1 cellular context compared by ENCODE assay signal in genomic region chr19:1441677-1442438, GRCh38.
TF ChIP-seq lines count a peak whose summit lies in the region.

No MANE protein-coding gene starts in this region.

TF ChIP-seq in HCT116, 20 proteins besides CTCF, POLR2A, EP300 and RAD21:
- TF ChIP-seq TCF7L2 (IDR thresholded peaks at IDR 0.05; ENCODE audit: borderline replicate concordance, extremely low read depth, insufficient read depth, insufficient read length) (no peak), MAX (IDR thresholded peaks at IDR 0.05) (no peak), ZNF274 (IDR thresholded peaks at IDR 0.05; ENCODE audit: low read depth, low read length) (no peak), REST (IDR thresholded peaks at IDR 0.05; ENCODE audit: low read depth) (no peak), POLR2AphosphoS5 (IDR thresholded peaks at IDR 0.05; ENCODE audit: low read depth, low read length) (no peak), SP1 (IDR thresholded peaks at IDR 0.05; ENCODE audit: low read depth) (no peak), SRF (IDR thresholded peaks at IDR 0.05; ENCODE audit: low read depth) (no peak), ELF1 (IDR thresholded peaks at IDR 0.05; ENCODE audit: borderline replicate concordance, low read depth) (no peak), YY1 (IDR thresholded peaks at IDR 0.05; ENCODE audit: extremely low read depth, insufficient replicate concordance, low read depth, low read length) (no peak), ZBTB33 (IDR thresholded peaks at IDR 0.05; ENCODE audit: extremely low read depth, insufficient replicate concordance, low read length) (no peak)
